20 cellular contexts compared by ENCODE assay signal in genomic region chr18:49494660-49495059, GRCh38.
"Had no signal": no experiment of that assay in that cellular context is flagged by ENCODE, and none has a peak within 500 bp of the region (broad histone marks: within the 10 kb centered on the region; RNA-seq: fewer than 3 reads in every experiment).

No MANE protein-coding gene starts in this region.

- H3K9me3 ChIP-seq: left ventricle myocardium inferior, right lobe of liver, spleen, upper lobe of left lung had no signal

- H3K9me3 Mint-ChIP-seq: activated B cell treated with CpG ODN at 0.5 μM for 24 hours; activated CD4-positive, alpha-beta T cell treated with anti-CD3 and anti-CD28 coated beads, Interleukin-2, amount 10 ng/mL, durations not matched to agents 24 days and 14 days; activated naive CD8-positive, alpha-beta T cell treated with anti-CD3 and anti-CD28 coated beads, Interleukin-2, amount 10 ng/mL, durations not matched to agents 7 days and 5 days; central memory CD8-positive, alpha-beta T cell; effector memory CD8-positive, alpha-beta T cell; natural killer cell; stimulated activated naive CD8-positive, alpha-beta T cell treated with anti-CD3 and anti-CD28 coated beads, Interleukin-15, Interleukin-2, amounts not matched to agents 100 ng/mL and 50 ng/mL, for 24 hours; T-helper 2 cell treated with Interferon-gamma antibody and Interleukin-4, amounts not matched to agents 5 μg/mL and 100 μg/mL, for 36 hours had no signal

- H3K4me3 Mint-ChIP-seq: activated B cell treated with CpG ODN at 0.5 μM for 24 hours; activated CD4-positive, alpha-beta T cell treated with anti-CD3 and anti-CD28 coated beads, Interleukin-2, amount 10 ng/mL, durations not matched to agents 24 days and 14 days; activated CD8-positive, alpha-beta T cell treated with anti-CD3 and anti-CD28 coated beads, Interleukin-2, amount 10 ng/mL, durations not matched to agents 7 days and 5 days; activated naive CD8-positive, alpha-beta T cell treated with anti-CD3 and anti-CD28 coated beads, Interleukin-2, amount 10 ng/mL, durations not matched to agents 7 days and 5 days; central memory CD8-positive, alpha-beta T cell; effector memory CD8-positive, alpha-beta T cell; stimulated activated naive CD8-positive, alpha-beta T cell treated with anti-CD3 and anti-CD28 coated beads, Interleukin-15, Interleukin-2, amounts not matched to agents 100 ng/mL and 50 ng/mL, for 24 hours; T-helper 2 cell treated with Interferon-gamma antibody and Interleukin-4, amounts not matched to agents 5 μg/mL and 100 μg/mL, for 36 hours had no signal

- DNase-seq: activated B cell treated with CpG ODN at 0.5 μM for 24 hours; activated CD4-positive, alpha-beta T cell treated with anti-CD3 and anti-CD28 coated beads, Interleukin-2, amount 10 ng/mL, durations not matched to agents 24 days and 14 days; activated CD8-positive, alpha-beta memory T cell treated with anti-CD3 and anti-CD28 coated beads, Interleukin-2, amount 50 U/mL, for 4 hours; activated CD8-positive, alpha-beta T cell treated with anti-CD3 and anti-CD28 coated beads, Interleukin-2, amount 10 ng/mL, durations not matched to agents 7 days and 5 days; activated naive CD8-positive, alpha-beta T cell treated with anti-CD3 and anti-CD28 coated beads, Interleukin-2, amount 10 ng/mL, durations not matched to agents 7 days and 5 days; anterior cingulate cortex; brain microvascular endothelial cell; cortex of kidney; effector memory CD8-positive, alpha-beta T cell; hippocampal formation; left ventricle myocardium inferior; natural killer cell; right lobe of liver; spleen; SW 1271; upper lobe of left lung had no signal

- H3K27ac Mint-ChIP-seq: activated B cell treated with CpG ODN at 0.5 μM for 24 hours; activated CD4-positive, alpha-beta T cell treated with anti-CD3 and anti-CD28 coated beads, Interleukin-2, amount 10 ng/mL, durations not matched to agents 24 days and 14 days; activated CD8-positive, alpha-beta T cell treated with anti-CD3 and anti-CD28 coated beads, Interleukin-2, amount 10 ng/mL, durations not matched to agents 7 days and 5 days; activated naive CD8-positive, alpha-beta T cell treated with anti-CD3 and anti-CD28 coated beads, Interleukin-2, amount 10 ng/mL, durations not matched to agents 7 days and 5 days; effector memory CD8-positive, alpha-beta T cell; natural killer cell; stimulated activated naive CD8-positive, alpha-beta T cell treated with anti-CD3 and anti-CD28 coated beads, Interleukin-15, Interleukin-2, amounts not matched to agents 100 ng/mL and 50 ng/mL, for 24 hours; T-helper 2 cell treated with Interferon-gamma antibody and Interleukin-4, amounts not matched to agents 5 μg/mL and 100 μg/mL, for 36 hours had no signal

- H3K27me3 ChIP-seq: brain microvascular endothelial cell, right lobe of liver, upper lobe of left lung had no signal

- H3K4me3 ChIP-seq: left ventricle myocardium inferior, right lobe of liver, spleen, upper lobe of left lung had no signal

- H3K27ac ChIP-seq: brain microvascular endothelial cell, epithelial cell of prostate, left ventricle myocardium inferior, right lobe of liver, spleen, upper lobe of left lung had no signal
